In genomic region chr11:111423250-111423615, GRCh38 we compare ENCODE assay signal across 1 cellular context.
TF ChIP-seq lines count a peak whose summit lies in the region.

No MANE protein-coding gene starts in this region.

TF ChIP-seq in HepG2, 621 proteins besides CTCF, POLR2A, EP300 and RAD21:
- TF ChIP-seq ZNF142 (CRISPR knock-in tag; IDR thresholded peaks at IDR 0.05) (no peak), BCL3 (CRISPR knock-in tag; IDR thresholded peaks at IDR 0.05) (0 out of 2 replicates have a peak, but pooled peaks have one; percentile 6), ZNF329 (CRISPR knock-in tag; IDR thresholded peaks at IDR 0.05; ENCODE audit: low read depth) (0 out of 2 replicates have a peak, but pooled peaks have one; percentile 7), KDM2A (CRISPR knock-in tag; IDR thresholded peaks at IDR 0.05; ENCODE audit: borderline replicate concordance, low read depth) (no peak), ATF4 (CRISPR knock-in tag; IDR thresholded peaks at IDR 0.05) (0 out of 4 replicates have a peak, but pooled peaks of 1 of the 2 experiments have one; percentile 5), ZNF788 (CRISPR knock-in tag; IDR thresholded peaks at IDR 0.05; ENCODE audit: borderline replicate concordance) (0 out of 2 replicates have a peak, but pooled peaks have one; percentile 2), MIER2 (CRISPR knock-in tag; IDR thresholded peaks at IDR 0.05) (0 out of 2 replicates have a peak, but pooled peaks have one; percentile 0), PAF1 (CRISPR knock-in tag; IDR thresholded peaks at IDR 0.05) (no peak), SOX6 (IDR thresholded peaks at IDR 0.05) (no peak), SOX6 (CRISPR knock-in tag; IDR thresholded peaks at IDR 0.05) (no peak), TGIF2 (CRISPR knock-in tag; IDR thresholded peaks at IDR 0.05) (0 out of 2 replicates have a peak, but pooled peaks have one; percentile 29), RFXANK (CRISPR knock-in tag; IDR thresholded peaks at IDR 0.05) (0 out of 2 replicates have a peak, but pooled peaks have one; percentile 15), ZNF124 (CRISPR knock-in tag; IDR thresholded peaks at IDR 0.05) (0 out of 2 replicates have a peak, but pooled peaks have one; percentile 18), IRF2 (CRISPR knock-in tag; IDR thresholded peaks at IDR 0.05) (0 out of 2 replicates have a peak, but pooled peaks have one; percentile 1), ZNF563 (CRISPR knock-in tag; IDR thresholded peaks at IDR 0.05) (no peak), ZNF605 (CRISPR knock-in tag; IDR thresholded peaks at IDR 0.05) (0 out of 2 replicates have a peak, but pooled peaks have one; percentile 6), ZNF530 (CRISPR knock-in tag; IDR thresholded peaks at IDR 0.05; ENCODE audit: low read depth) (no peak), ZSCAN25 (CRISPR knock-in tag; IDR thresholded peaks at IDR 0.05) (peak; percentile 5; the same call in 1 of the 2 replicates)
TF ChIP-seq in HepG2: peak in this region for 11.
